ENCODE assay signal across 9 cellular contexts in the genomic region with DNA sequence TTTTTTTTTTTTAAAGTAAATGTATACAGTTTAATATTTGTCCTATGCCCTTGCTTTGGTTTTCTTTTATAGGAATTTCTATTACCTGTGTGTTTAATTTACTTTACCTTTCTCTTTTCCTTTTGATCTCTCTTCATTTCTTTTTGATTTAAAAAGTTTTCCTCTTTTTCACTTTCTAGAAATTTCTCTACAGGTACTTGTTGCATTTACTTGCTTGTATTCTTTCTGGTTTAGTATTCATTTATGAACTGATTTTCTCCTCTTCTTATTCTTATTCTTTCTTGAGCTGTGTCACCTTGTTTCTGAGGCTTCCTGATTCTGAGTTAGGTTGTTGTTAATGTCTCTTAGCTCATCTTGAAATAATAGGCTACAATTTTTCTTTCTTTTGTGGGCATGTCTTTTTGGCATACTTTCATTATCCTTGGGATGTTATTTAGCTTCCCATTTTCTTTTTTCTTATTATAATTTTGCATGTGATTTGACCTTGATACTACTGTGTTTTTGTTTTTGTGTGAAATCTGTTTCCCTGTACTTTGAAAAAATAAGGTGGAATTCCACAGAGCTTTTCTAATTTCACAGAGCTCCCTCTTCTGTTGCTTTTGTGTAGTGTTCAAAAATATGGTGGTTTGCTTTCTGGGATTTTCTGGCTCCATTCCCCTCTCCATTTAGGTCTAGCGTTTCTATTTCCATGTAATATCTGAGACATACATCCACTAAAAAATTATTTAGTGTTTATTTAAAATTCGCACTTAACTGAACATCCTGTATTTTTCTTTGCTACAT. TPM values are rescaled to one million over a fixed set of nuclear protein-coding genes. Genes with fewer than 3 reads are reported as not detected.
DNase-seq lines count a peak whose midpoint lies in the region; ATAC-seq, FAIRE-seq and TF ChIP-seq lines count a peak whose summit lies in the region.
"Had no signal": no experiment of that assay in that cellular context is flagged by ENCODE, and none has a peak within 500 bp of the region (broad histone marks: within the 10 kb centered on the region; RNA-seq: fewer than 3 reads in every experiment).

No MANE protein-coding gene starts in this region.

- H3K4me1 Mint-ChIP-seq in type B pancreatic cell (ENCODE audit: unreplicated experiment) = no peaks in the 10 kb centered on the region

- H3K9ac ChIP-seq in OCI-LY1 (ENCODE audit: low read length) = no peak overlapping the region
- H3K9ac ChIP-seq in endothelial cell of umbilical vein (replicated peaks; ENCODE audit: extremely low read depth, insufficient read depth, low read length) = no peak overlapping the region

- ATAC-seq in heart right ventricle (no peak), GM21619 (IDR thresholded peaks at IDR 0.05; ENCODE audit: unreplicated experiment) (no peak)

- dilution Hi-C loops in endothelial cell of umbilical vein (cut with MboI; ENCODE audit: extremely low pct_ligation_motif_present, low sequenced_read_pairs) = no loop called here

- POLR2A ChIA-PET in endothelial cell of umbilical vein (lab: Charles Lee) = interaction anchor here (0.6 kb wide), 1 partner anchor 10 kb away, joined by 4 read pairs; no protein-coding TSS in a partner anchor

- H3K4me2 ChIP-seq in OCI-LY1 (ENCODE audit: low read length) = no peak overlapping the region
- H3K4me2 ChIP-seq in endothelial cell of umbilical vein (ENCODE audit: insufficient read depth, low read length) = no peak overlapping the region

- 14 to 19% methylated on average over 2 of the region's 2 CpGs for WGBS in heart right ventricle, 2 donors

- FAIRE-seq in endothelial cell of umbilical vein (lab: Jason Lieb, UNC) = peak; percentile 48

- CTCF ChIA-PET in endothelial cell of umbilical vein (lab: Charles Lee) = interaction anchor here (0.8 to 1.8 kb wide), 13 partner anchors 9 to 228 kb away, joined by 3 to 20 read pairs (median 4); partner anchors contain the start of gene ALMS1

- no peaks in the 10 kb centered on the region for H3K9me3 Mint-ChIP-seq in type B pancreatic cell
- H3K9me3 Mint-ChIP-seq: T-helper 1 cell treated with Interleukin-12 subunit alpha and Interleukin-12 subunit beta and Interleukin-4 antibody, amounts not matched to agents 30 μg/mL and 1 μg/mL, for 36 hours had no signal

- H3K36me3 Mint-ChIP-seq in type B pancreatic cell = no peaks in the 10 kb centered on the region

- H2AFZ ChIP-seq in OCI-LY1 (ENCODE audit: low read length) (no peak overlapping the region), endothelial cell of umbilical vein (ENCODE audit: low read depth, low read length) (no peak overlapping the region)

- TF ChIP-seq CTCF in heart right ventricle (IDR thresholded peaks at IDR 0.05) (peak in 6 of 9 donors; percentile 8 to 36 (median 24)), OCI-LY1 (IDR thresholded peaks at IDR 0.05; ENCODE audit: low read length) (peak; percentile 41; the same call in 1 of the 2 replicates), endothelial cell of umbilical vein (IDR thresholded peaks at IDR 0.05; ENCODE audit: extremely low read depth in 1 of 2, insufficient read depth in 1 of 2, low read depth in 1 of 2, low read length in 2 of 2) (peak; percentile 18 to 27), type B pancreatic cell (conservative IDR thresholded peaks at IDR 0.05) (peak; percentile 65)

- no peak overlapping the region for H3K4me3 ChIP-seq in heart right ventricle
- H3K4me3 ChIP-seq in OCI-LY1 (ENCODE audit: low read depth, low read length, poor library complexity, severe bottlenecking) = no peak overlapping the region
- H3K4me3 ChIP-seq in endothelial cell of umbilical vein (replicated peaks in 1 of 3; ENCODE audit: insufficient read depth in 1 of 3, low read depth in 1 of 3, low read length in 3 of 3) = no peak overlapping the region

- H3K9me2 ChIP-seq in OCI-LY1 (ENCODE audit: low read depth, low read length) = no peaks in the 10 kb centered on the region

- peaks cover 26% of the 10 kb centered on the region for H3K27me3 Mint-ChIP-seq in type B pancreatic cell

- DNase-seq in heart right ventricle (no peak), cardiac septum (ENCODE audit: low spot score) (no peak), endothelial cell of umbilical vein (ENCODE audit: low read depth, low spot score) (peak; percentile 10), type B pancreatic cell (ENCODE audit: extremely low spot score, unreplicated experiment) (no peak), epidermal melanocyte (ENCODE audit: insufficient read length, low spot score) (no peak)
- DNase-seq in stimulated activated CD4-positive, alpha-beta T cell treated with anti-CD3 and anti-CD28 coated beads, Interleukin-12 subunit alpha, Interleukin-12 subunit beta, amount 100 ng/mL, for 4 hours = no peak

- no peak overlapping the region for H3K27ac Mint-ChIP-seq in type B pancreatic cell
- H3K27ac Mint-ChIP-seq: T-helper 1 cell treated with Interleukin-12 subunit alpha and Interleukin-12 subunit beta and Interleukin-4 antibody, amounts not matched to agents 30 μg/mL and 1 μg/mL, for 36 hours had no signal

- BruUV-seq in endothelial cell of umbilical vein (replicated peaks; lab: Mats Ljungman, UMichigan) = no TSS peak

- no peaks in the 10 kb centered on the region for H3K9me1 ChIP-seq in endothelial cell of umbilical vein (replicated peaks; ENCODE audit: control insufficient read depth, extremely low read depth, insufficient read depth, low read length)

- H3K79me2 ChIP-seq in OCI-LY1 (ENCODE audit: insufficient read depth, low read length) (no peaks in the 10 kb centered on the region), endothelial cell of umbilical vein (ENCODE audit: control insufficient read depth, insufficient read depth, low read length) (no peaks in the 10 kb centered on the region)

- no peaks in the 10 kb centered on the region for H3K36me3 ChIP-seq in heart right ventricle
- H3K36me3 ChIP-seq in OCI-LY1 (ENCODE audit: insufficient read depth, low read length) = no peaks in the 10 kb centered on the region
- no peaks in the 10 kb centered on the region for H3K36me3 ChIP-seq in endothelial cell of umbilical vein (ENCODE audit: control insufficient read depth in 2 of 2, extremely low read depth in 1 of 2, insufficient read depth in 2 of 2, low read length in 2 of 2)

- no peak overlapping the region for H3K27ac ChIP-seq in heart right ventricle
- H3K27ac ChIP-seq in OCI-LY1 (ENCODE audit: low read depth, low read length, poor library complexity, severe bottlenecking) = no peak overlapping the region
- no peak overlapping the region for H3K27ac ChIP-seq in endothelial cell of umbilical vein (ENCODE audit: insufficient read depth, low read depth, low read length)

- H3K9me3 ChIP-seq in heart right ventricle (peaks cover 0 to 6% (median 0%) of the 10 kb centered on the region in 11 donors), OCI-LY1 (ENCODE audit: low read length) (no peaks in the 10 kb centered on the region), endothelial cell of umbilical vein (replicated peaks; ENCODE audit: control insufficient read depth, insufficient read depth, low read length) (no peaks in the 10 kb centered on the region)

- TF ChIP-seq POLR2A in endothelial cell of umbilical vein (IDR thresholded peaks at IDR 0.05; ENCODE audit: low read depth, low read length) = no peak

- no peaks in the 10 kb centered on the region for H3F3A ChIP-seq in OCI-LY1 (ENCODE audit: insufficient read depth, low read length)

- H4K20me1 ChIP-seq in OCI-LY1 (ENCODE audit: insufficient read depth, low read length) (no peaks in the 10 kb centered on the region), endothelial cell of umbilical vein (replicated peaks; ENCODE audit: control insufficient read depth, extremely low read depth, insufficient read depth, low read length) (no peaks in the 10 kb centered on the region)

- peaks cover 0 to 8% (median 4%) of the 10 kb centered on the region in 7 donors for H3K27me3 ChIP-seq in heart right ventricle
- H3K27me3 ChIP-seq in OCI-LY1 (ENCODE audit: insufficient read depth, low read length) = no peaks in the 10 kb centered on the region; the same call in 1 of the 2 replicates
- H3K27me3 ChIP-seq in endothelial cell of umbilical vein (ENCODE audit: control insufficient read depth in 2 of 2, insufficient read depth in 2 of 2, low read length in 2 of 2) = peaks cover 6 to 8% of the 10 kb centered on the region in 2 experiments

- intact Hi-C loops in heart right ventricle (cut with DNase I) (no loop called here), cardiac septum (cut with DNase I) (no loop called here), endothelial cell of umbilical vein (cut with micrococcal nuclease) (no loop called here)

- H3K4me1 ChIP-seq in heart right ventricle (no peaks in the 10 kb centered on the region), OCI-LY1 (ENCODE audit: insufficient read depth, low read length, severe bottlenecking) (no peaks in the 10 kb centered on the region), endothelial cell of umbilical vein (ENCODE audit: control insufficient read depth, extremely low read depth, insufficient read depth, low read length) (no peaks in the 10 kb centered on the region)

- H3K4me3 Mint-ChIP-seq in type B pancreatic cell = no peak overlapping the region
- H3K4me3 Mint-ChIP-seq: T-helper 1 cell treated with Interleukin-12 subunit alpha and Interleukin-12 subunit beta and Interleukin-4 antibody, amounts not matched to agents 30 μg/mL and 1 μg/mL, for 36 hours had no signal

TF ChIP-seq in endothelial cell of umbilical vein, 7 proteins besides CTCF, POLR2A, EP300 and RAD21 (continues in another document):
- no peak for TF ChIP-seq FOS (IDR thresholded peaks at IDR 0.05; ENCODE audit: borderline replicate concordance, insufficient read depth, low read length)
- TF ChIP-seq EZH2 (IDR thresholded peaks at IDR 0.05; ENCODE audit: borderline replicate concordance, low read depth, low read length, severe bottlenecking) = no peak
- TF ChIP-seq JUN (IDR thresholded peaks at IDR 0.05; ENCODE audit: borderline replicate concordance, insufficient read depth, insufficient read length, low read depth) = no peak
- TF ChIP-seq MYC (IDR thresholded peaks at IDR 0.05; ENCODE audit: low read depth, low read length) = no peak
- TF ChIP-seq MAX (IDR thresholded peaks at IDR 0.05; ENCODE audit: insufficient read depth, insufficient read length) = no peak

RNA-seq across cellular contexts. Expression of gene ALMS1, which starts 25.5 kb away (rescaled TPM):
- total RNA-seq in heart right ventricle = 10 to 100 TPM in 6 of 10 donors, 1 to 10 TPM in 4; 4.7 to 16.9 (median 10.9) TPM
- 1 to 10 TPM; 3.8 to 5.7 TPM for polyA plus RNA-seq in heart right ventricle
- 11.6 TPM for total RNA-seq in cardiac septum
- total RNA-seq in endothelial cell of umbilical vein = 14.7 and 15.4 TPM in 2 replicates
- 4.9 and 5.7 TPM in 2 replicates for polyA plus RNA-seq in endothelial cell of umbilical vein
- 8.6 and 9.6 TPM in 2 replicates for polyA plus RNA-seq in endothelial cell of umbilical vein (2011; cell fraction: cytosol; rRNA removed)
- polyA plus RNA-seq in endothelial cell of umbilical vein (2011; cell fraction: nucleus; rRNA removed) = 16.8 and 19.0 TPM in 2 replicates
- polyA plus RNA-seq in endothelial cell of umbilical vein (2012) = 5.8 and 6.3 TPM in 2 replicates
- 21.2 and 23.2 TPM in 2 replicates for polyA minus RNA-seq in endothelial cell of umbilical vein
- polyA minus RNA-seq in endothelial cell of umbilical vein (2011; cell fraction: cytosol; rRNA and poly(A)+ RNA removed) = 15.4 TPM
- 47.4 and 81.4 TPM in 2 replicates for polyA minus RNA-seq in endothelial cell of umbilical vein (2011; cell fraction: nucleus; rRNA and poly(A)+ RNA removed)
- total RNA-seq in type B pancreatic cell (ENCODE audit: low replicate concordance) = 14.6 and 30.4 TPM in 2 replicates
